ENCODE assay signal across 8 cellular contexts in the genomic region with DNA sequence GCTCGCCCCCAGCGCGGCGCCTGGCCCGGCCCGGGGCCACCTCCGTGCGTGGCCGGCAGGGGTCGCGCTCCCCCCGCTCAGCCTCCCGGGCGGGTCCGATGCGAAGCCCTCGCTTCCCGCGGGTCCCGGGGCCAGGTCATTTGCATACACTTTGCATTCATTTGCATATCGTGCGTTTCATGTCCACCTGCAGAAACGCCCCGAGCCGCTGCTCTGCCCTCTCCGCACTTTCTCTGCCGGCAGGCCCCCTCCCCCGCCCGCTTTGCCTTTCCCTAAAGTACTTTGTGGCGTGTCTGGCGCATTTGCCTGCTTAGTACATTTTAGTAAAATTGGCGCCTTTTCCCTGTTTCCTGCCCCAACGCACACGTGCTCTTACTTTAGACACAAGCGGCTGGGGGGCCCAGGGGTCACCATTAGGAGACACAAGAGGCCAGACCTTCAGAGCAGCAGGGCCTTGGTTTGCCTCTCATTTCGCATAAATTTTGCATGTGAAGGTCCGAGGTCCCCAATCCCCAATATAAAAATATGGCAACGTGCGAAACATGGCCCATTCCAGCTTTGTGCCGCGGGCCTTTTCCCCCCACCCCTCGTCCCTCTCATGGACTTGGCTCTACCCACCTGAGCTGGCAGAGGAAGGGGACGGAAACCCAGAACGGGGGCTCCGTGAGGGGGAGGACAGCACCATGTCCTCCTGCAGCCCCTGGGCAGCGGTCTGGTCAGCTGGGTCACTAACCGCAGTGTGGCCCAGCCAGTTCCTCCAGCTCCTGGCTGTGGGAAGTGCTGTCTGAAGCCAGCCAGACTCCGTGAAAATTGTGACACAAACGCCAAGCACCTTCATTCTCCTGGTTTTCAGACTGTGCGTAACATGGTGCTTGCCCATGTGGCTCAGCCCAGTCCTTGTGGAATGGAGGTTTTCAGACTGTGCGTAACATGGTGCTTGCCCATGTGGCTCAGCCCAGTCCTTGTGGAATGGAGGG. TPM values are rescaled to one million over a fixed set of nuclear protein-coding genes. Genes with fewer than 3 reads are reported as not detected.
DNase-seq lines count a peak whose midpoint lies in the region; ATAC-seq and TF ChIP-seq lines count a peak whose summit lies in the region.

No MANE protein-coding gene starts in this region.

- no peak overlapping the region for H3K4me3 ChIP-seq in choroid plexus epithelial cell (ENCODE audit: low read depth, low read length)

- no peak overlapping the region for H3K27ac Mint-ChIP-seq in mesothelial cell of epicardium
- no peak overlapping the region for H3K27ac Mint-ChIP-seq in stimulated activated naive CD8-positive, alpha-beta T cell treated with anti-CD3 and anti-CD28 coated beads, Interleukin-15, amount 100 ng/mL, for 72 hours

- H3K4me1 Mint-ChIP-seq in mesothelial cell of epicardium = peaks cover 5% of the 10 kb centered on the region
- peaks cover 15% of the 10 kb centered on the region for H3K4me1 Mint-ChIP-seq in stimulated activated naive CD8-positive, alpha-beta T cell treated with anti-CD3 and anti-CD28 coated beads, Interleukin-15, amount 100 ng/mL, for 72 hours

- TF ChIP-seq CTCF in choroid plexus epithelial cell (conservative IDR thresholded peaks at IDR 0.05; ENCODE audit: low read depth, low read length) (peak; percentile 45), mesothelial cell of epicardium (IDR thresholded peaks at IDR 0.05; ENCODE audit: unreplicated experiment) (peak; percentile 60)

- ATAC-seq in HG03469 (IDR thresholded peaks at IDR 0.05; ENCODE audit: unreplicated experiment) = peak; percentile 33
- ATAC-seq in stimulated activated naive CD8-positive, alpha-beta T cell treated with anti-CD3 and anti-CD28 coated beads, Interleukin-15, amount 100 ng/mL, for 72 hours = peak; percentile 75

- H3K9me3 Mint-ChIP-seq in mesothelial cell of epicardium = no peaks in the 10 kb centered on the region
- H3K9me3 Mint-ChIP-seq in stimulated activated naive CD8-positive, alpha-beta T cell treated with anti-CD3 and anti-CD28 coated beads, Interleukin-15, amount 100 ng/mL, for 72 hours = no peaks in the 10 kb centered on the region

- no peaks in the 10 kb centered on the region for H3K36me3 Mint-ChIP-seq in mesothelial cell of epicardium

- peak overlapping the region; percentile 64 for H3K4me3 Mint-ChIP-seq in mesothelial cell of epicardium
- peak overlapping the region; percentile 55 for H3K4me3 Mint-ChIP-seq in stimulated activated naive CD8-positive, alpha-beta T cell treated with anti-CD3 and anti-CD28 coated beads, Interleukin-15, amount 100 ng/mL, for 72 hours

- DNase-seq in NCI-H2227 (lab: John Stamatoyannopoulos, UW; ENCODE audit: unreplicated experiment) (peak; percentile 59), NCI-H2227 treated with DMSO at 0.1 percent for 48 hours (lab: John Stamatoyannopoulos, UW) (no peak), choroid plexus epithelial cell (ENCODE audit: low read depth) (peak; percentile 15), mesothelial cell of epicardium (ENCODE audit: low spot score in 2 of 2, unreplicated experiment in 2 of 2) (peak in 1 of 2 experiments; percentile 71), pons (ENCODE audit: low spot score) (no peak)
- peak; percentile 69 for DNase-seq in activated CD4-positive, CD25-positive, alpha-beta regulatory T cell treated with anti-CD3 and anti-CD28 coated beads, Interleukin-2, amount 50 U/mL, for 72 hours
- peak; percentile 53 to 57 for DNase-seq in stimulated activated naive CD8-positive, alpha-beta T cell treated with anti-CD3 and anti-CD28 coated beads, Interleukin-15, amount 100 ng/mL, for 72 hours

- peaks cover 71% of the 10 kb centered on the region for H3K27me3 Mint-ChIP-seq in mesothelial cell of epicardium (ENCODE audit: low read depth)
- peaks cover 83% of the 10 kb centered on the region for H3K27me3 Mint-ChIP-seq in stimulated activated naive CD8-positive, alpha-beta T cell treated with anti-CD3 and anti-CD28 coated beads, Interleukin-15, amount 100 ng/mL, for 72 hours

RNA-seq across cellular contexts. Expression of gene CBFA2T3, which starts 34.8 kb away (rescaled TPM):
- total RNA-seq in mesothelial cell of epicardium = 10.1 to 11.5 TPM (median 10.1 TPM) in 3 replicates

Comparison
In these comparisons a context has a peak if more than half of its experiments do, and no peak if none do; other contexts are left out.
1. DNase-seq: peak in NCI-H2227 (single experiment), activated CD4-positive, CD25-positive, alpha-beta regulatory T cell treated with anti-CD3 and anti-CD28 coated beads, Interleukin-2, amount 50 U/mL, for 72 hours (single experiment), choroid plexus epithelial cell (single experiment) and stimulated activated naive CD8-positive, alpha-beta T cell treated with anti-CD3 and anti-CD28 coated beads, Interleukin-15, amount 100 ng/mL, for 72 hours (2 of 2); none in NCI-H2227 treated with DMSO at 0.1 percent for 48 hours (single experiment) and pons (single experiment).